13 cellular contexts compared by ENCODE assay signal in genomic region chr2:11930211-11930761, GRCh38.
DNase-seq lines count a peak whose midpoint lies in the region; ATAC-seq and TF ChIP-seq lines count a peak whose summit lies in the region.
"Had no signal": no experiment of that assay in that cellular context is flagged by ENCODE, and none has a peak within 500 bp of the region (broad histone marks: within the 10 kb centered on the region; RNA-seq: fewer than 3 reads in every experiment).

No MANE protein-coding gene starts in this region.

- DNase-seq in left ventricle myocardium inferior (no peak), Right ventricle myocardium inferior (ENCODE audit: missing footprints) (no peak), UCSD-AML1 (lab: John Stamatoyannopoulos, UW; ENCODE audit: unreplicated experiment) (peak; percentile 65), COR-L47 (lab: John Stamatoyannopoulos, UW) (no peak), NCI-H748 (lab: John Stamatoyannopoulos, UW; ENCODE audit: unreplicated experiment) (no peak), T-cell (no peak)
- no peak for DNase-seq in activated T-cell treated with anti-CD3 and anti-CD28 coated beads, Interleukin-2, amount 50 U/mL, for 24 hours
- DNase-seq: GF-D8, NCI-H446 treated with DMSO at 0.1 percent for 48 hours had no signal

- no peaks in the 10 kb centered on the region for H3K36me3 Mint-ChIP-seq in T-cell
- H3K36me3 Mint-ChIP-seq in activated T-cell treated with anti-CD3 and anti-CD28 coated beads, Interleukin-2, amount 50 U/mL, for 24 hours (ENCODE audit: low read depth) = no peaks in the 10 kb centered on the region
- H3K36me3 Mint-ChIP-seq: stimulated activated effector memory CD8-positive, alpha-beta T cell treated with anti-CD3 and anti-CD28 coated beads, Interleukin-12 subunit alpha, Interleukin-12 subunit beta, amount 100 ng/mL, for 72 hours had no signal

- H3K27me3 ChIP-seq in left ventricle myocardium inferior (ENCODE audit: low read depth) (no peaks in the 10 kb centered on the region), liver (ENCODE audit: control insufficient read depth in 4 of 4, insufficient read depth in 4 of 4, low read length in 3 of 4) (no peaks in the 10 kb centered on the region)

- ATAC-seq in Right ventricle myocardium inferior (no peak), T-cell (replicated peaks in 1 of 4) (no peak)
- ATAC-seq: stimulated activated effector memory CD8-positive, alpha-beta T cell treated with anti-CD3 and anti-CD28 coated beads, Interleukin-12 subunit alpha, Interleukin-12 subunit beta, amount 100 ng/mL, for 72 hours had no signal

- peaks cover 0 to 3% (median 0%) of the 10 kb centered on the region in 3 donors for H3K9me3 Mint-ChIP-seq in T-cell
- no peaks in the 10 kb centered on the region for H3K9me3 Mint-ChIP-seq in activated T-cell treated with anti-CD3 and anti-CD28 coated beads, Interleukin-2, amount 50 U/mL, for 24 hours
- H3K9me3 Mint-ChIP-seq: stimulated activated effector memory CD8-positive, alpha-beta T cell treated with anti-CD3 and anti-CD28 coated beads, Interleukin-12 subunit alpha, Interleukin-12 subunit beta, amount 100 ng/mL, for 72 hours had no signal

- POLR2A ChIA-PET in T-cell (lab: Charles Lee) = no interaction called here

- WGBS in liver = 63% methylated on average over 11 of the region's 11 CpGs

- H3K4me3 ChIP-seq in left ventricle myocardium inferior (no peak overlapping the region), liver (ENCODE audit: low read depth in 1 of 3, low read length in 3 of 3) (no peak overlapping the region)

- H3K4me1 Mint-ChIP-seq in T-cell = peaks cover 12 to 21% (median 21%) of the 10 kb centered on the region in 3 donors
- H3K4me1 Mint-ChIP-seq in activated T-cell treated with anti-CD3 and anti-CD28 coated beads, Interleukin-2, amount 50 U/mL, for 24 hours (ENCODE audit: low read depth) = peaks cover 10% of the 10 kb centered on the region
- H3K4me1 Mint-ChIP-seq: stimulated activated effector memory CD8-positive, alpha-beta T cell treated with anti-CD3 and anti-CD28 coated beads, Interleukin-12 subunit alpha, Interleukin-12 subunit beta, amount 100 ng/mL, for 72 hours had no signal

- intact Hi-C loops in left ventricle myocardium inferior (cut with micrococcal nuclease) (no loop called here), Right ventricle myocardium inferior (cut with DNase I) (no loop called here)

- H3K27me3 Mint-ChIP-seq in T-cell = peaks cover 0 to 3% of the 10 kb centered on the region in 2 donors
- H3K27me3 Mint-ChIP-seq in activated T-cell treated with anti-CD3 and anti-CD28 coated beads, Interleukin-2, amount 50 U/mL, for 24 hours = peaks cover 3% of the 10 kb centered on the region
- H3K27me3 Mint-ChIP-seq: memory B cell had no signal

- TF ChIP-seq RAD21 in liver (IDR thresholded peaks at IDR 0.05) = no peak

- no peak overlapping the region for H3K4me3 Mint-ChIP-seq in T-cell
- no peak overlapping the region for H3K4me3 Mint-ChIP-seq in activated T-cell treated with anti-CD3 and anti-CD28 coated beads, Interleukin-2, amount 50 U/mL, for 24 hours
- H3K4me3 Mint-ChIP-seq: memory B cell; stimulated activated effector memory CD8-positive, alpha-beta T cell treated with anti-CD3 and anti-CD28 coated beads, Interleukin-12 subunit alpha, Interleukin-12 subunit beta, amount 100 ng/mL, for 72 hours had no signal

- H3K9me3 ChIP-seq in left ventricle myocardium inferior (replicated peaks) (no peaks in the 10 kb centered on the region), liver (ENCODE audit: control insufficient read depth in 4 of 4, low read length in 3 of 4) (no peaks in the 10 kb centered on the region)

- H3K36me3 ChIP-seq in left ventricle myocardium inferior (no peaks in the 10 kb centered on the region), liver (ENCODE audit: control insufficient read depth in 4 of 4, insufficient read depth in 3 of 4, low read depth in 1 of 4, low read length in 3 of 4) (no peaks in the 10 kb centered on the region)

- peaks cover 8% of the 10 kb centered on the region for H3K4me1 ChIP-seq in left ventricle myocardium inferior
- no peaks in the 10 kb centered on the region for H3K4me1 ChIP-seq in liver (ENCODE audit: control insufficient read depth in 4 of 4, insufficient read depth in 4 of 4, low read length in 3 of 4)

- TF ChIP-seq CTCF in left ventricle myocardium inferior (IDR thresholded peaks at IDR 0.05; ENCODE audit: borderline replicate concordance) = no peak
- TF ChIP-seq CTCF in liver (IDR thresholded peaks at IDR 0.05; ENCODE audit: low read depth, low read length, missing input control) = no peak

- H3K27ac ChIP-seq in left ventricle myocardium inferior (replicated peaks) (peak overlapping the region; percentile 9), liver (ENCODE audit: low read depth in 1 of 2, low read length in 2 of 2) (no peak overlapping the region)
- H3K27ac ChIP-seq: RWPE1 had no signal

- CTCF ChIA-PET in T-cell (lab: Charles Lee) = no interaction called here

- no peak overlapping the region for H3K27ac Mint-ChIP-seq in T-cell
- no peak overlapping the region for H3K27ac Mint-ChIP-seq in activated T-cell treated with anti-CD3 and anti-CD28 coated beads, Interleukin-2, amount 50 U/mL, for 24 hours
- H3K27ac Mint-ChIP-seq: memory B cell; stimulated activated effector memory CD8-positive, alpha-beta T cell treated with anti-CD3 and anti-CD28 coated beads, Interleukin-12 subunit alpha, Interleukin-12 subunit beta, amount 100 ng/mL, for 72 hours had no signal

- no peak overlapping the region for H3K9ac ChIP-seq in liver (ENCODE audit: low read depth in 1 of 2, low read length in 2 of 2)

TF ChIP-seq in liver, 16 proteins besides CTCF, POLR2A, EP300 and RAD21:
- TF ChIP-seq SP1 (IDR thresholded peaks at IDR 0.05) (no peak), MAX (IDR thresholded peaks at IDR 0.05) (peak; percentile 21)
